In the genomic region with DNA sequence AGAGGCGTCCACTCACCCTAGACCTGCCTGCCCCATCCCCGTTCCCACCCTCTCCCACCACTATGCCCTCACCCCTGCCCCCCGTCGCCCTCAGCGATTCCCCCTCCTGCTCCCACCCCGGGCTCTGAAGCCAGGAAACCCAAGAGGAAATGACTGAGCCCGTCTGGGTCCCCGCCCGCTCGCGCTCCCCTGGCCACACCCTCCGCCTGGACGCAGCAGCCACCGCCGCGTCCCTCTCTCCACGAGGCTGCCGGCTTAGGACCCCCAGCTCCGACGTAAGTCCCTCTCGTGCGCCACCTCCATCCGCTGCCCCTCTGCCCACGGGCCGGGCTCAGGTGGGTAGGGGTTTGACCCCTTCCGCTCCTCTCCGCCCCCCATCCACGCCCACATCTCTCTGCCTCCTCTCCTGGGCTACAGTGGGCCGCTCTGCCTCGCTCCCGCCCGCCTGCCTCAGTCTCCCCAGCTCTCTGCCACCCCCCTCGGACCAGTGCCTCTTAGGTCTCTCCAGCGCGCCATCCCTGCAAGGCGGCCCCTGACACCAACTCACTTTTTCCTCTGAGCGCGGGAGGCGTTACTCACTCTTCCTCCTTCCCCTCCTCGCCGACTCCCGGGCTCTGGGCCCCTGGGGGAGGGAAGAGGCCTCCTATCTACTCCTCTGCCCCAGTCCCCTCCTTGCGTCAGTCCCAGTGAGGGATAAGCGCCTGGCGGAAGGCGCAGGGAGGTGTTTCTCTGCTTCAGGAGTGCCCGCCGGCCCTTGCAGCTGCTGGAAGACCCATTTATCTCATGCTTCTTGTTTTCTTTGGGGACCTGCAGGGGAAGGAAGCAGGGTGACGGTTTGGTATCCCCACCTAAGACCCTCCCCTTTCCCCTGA, we compare ENCODE assay signal across 8 cellular contexts. TPM values are rescaled to one million over a fixed set of nuclear protein-coding genes. Genes with fewer than 3 reads are reported as not detected.
DNase-seq lines count a peak whose midpoint lies in the region; ATAC-seq, FAIRE-seq and TF ChIP-seq lines count a peak whose summit lies in the region.

A gene with protein sequence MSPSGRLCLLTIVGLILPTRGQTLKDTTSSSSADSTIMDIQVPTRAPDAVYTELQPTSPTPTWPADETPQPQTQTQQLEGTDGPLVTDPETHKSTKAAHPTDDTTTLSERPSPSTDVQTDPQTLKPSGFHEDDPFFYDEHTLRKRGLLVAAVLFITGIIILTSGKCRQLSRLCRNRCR (plus strand): TSS at position 201 of the 872 bp plus-strand sequence. CDS start 816 bp downstream, outside the sequence.

- H3K9me3 ChIP-seq in kidney (ENCODE audit: control insufficient read depth in 1 of 2, low read length in 2 of 2) = no peaks in the 10 kb centered on the region

- peak within 1 kb of the TSS; percentile 44 to 48 for H3K4me3 ChIP-seq in kidney (ENCODE audit: low read length in 2 of 2)

- peak within 1 kb of the TSS; percentile 93 for H3K27ac Mint-ChIP-seq in MCF 10A (ENCODE audit: low read depth, unreplicated experiment)

- H3K27me3 Mint-ChIP-seq in MCF 10A (ENCODE audit: insufficient read depth, unreplicated experiment) = no peaks in the 10 kb centered on the region

- H3K36me3 ChIP-seq in kidney (ENCODE audit: control insufficient read depth in 1 of 2, insufficient read depth in 2 of 2, low read length in 2 of 2) = no peaks in the 10 kb centered on the region

- ATAC-seq in GM21528 (IDR thresholded peaks at IDR 0.05; ENCODE audit: low FRiP score, unreplicated experiment) = no peak

- H3K4me1 Mint-ChIP-seq in MCF 10A (ENCODE audit: insufficient read depth, unreplicated experiment) = peaks cover 22% of the 10 kb centered on the region

- H3K27ac ChIP-seq in VCaP = peak within 1 kb of the TSS; percentile 35; the same call in 1 of the 2 replicates
- no peak within 1 kb of the TSS for H3K27ac ChIP-seq in kidney (ENCODE audit: low read depth in 2 of 2, low read length in 2 of 2)

- peaks cover 0 to 2% of the 10 kb centered on the region in 2 donors for H3K4me1 ChIP-seq in kidney (ENCODE audit: control insufficient read depth in 1 of 2, insufficient read depth in 1 of 2, low read depth in 1 of 2, low read length in 2 of 2)

- FAIRE-seq in kidney (lab: Jason Lieb, UNC) = no peak

- no peak within 1 kb of the TSS for H3K9ac ChIP-seq in kidney (ENCODE audit: low read length in 2 of 2)

- H3K36me3 Mint-ChIP-seq in MCF 10A (ENCODE audit: insufficient read depth, unreplicated experiment) = peaks cover 20% of the 10 kb centered on the region

- CTCF ChIA-PET in MCF 10A (lab: Yijun Ruan, JAX) = interaction anchor here (0.6 to 2.0 kb wide), 15 partner anchors 9 to 178 kb away, joined by 3 to 9 read pairs (median 4); no protein-coding TSS in a partner anchor

- POLR2A ChIA-PET in MCF 10A (lab: Yijun Ruan, JAX) = interaction anchor here (0.6 to 2.7 kb wide), 7 partner anchors 8 to 113 kb away, joined by 3 to 9 read pairs (median 4); no protein-coding TSS in a partner anchor

- H3K4me3 Mint-ChIP-seq in MCF 10A (ENCODE audit: unreplicated experiment) = peak within 1 kb of the TSS; percentile 99

- no peaks in the 10 kb centered on the region for H3K9me3 Mint-ChIP-seq in MCF 10A (ENCODE audit: unreplicated experiment)

- DNase-seq in GM10266 (ENCODE audit: extremely low spot score) (peak; percentile 78), LHCN-M2 (ENCODE audit: low read depth) (peak; percentile 61), MCF 10A (ENCODE audit: unreplicated experiment) (peak; percentile 82), kidney (peak; percentile 91), cortex of kidney (lab: John Stamatoyannopoulos, UW) (no peak)
- DNase-seq in stimulated activated CD4-positive, alpha-beta T cell treated with anti-CD3 and anti-CD28 coated beads, Interleukin-1b, Interleukin-23, amount 100 ng/mL, for 48 hours = peak; percentile 88

- TF ChIP-seq CTCF in GM10266 (IDR thresholded peaks at IDR 0.05; ENCODE audit: control insufficient read depth, insufficient read depth, low read depth, missing control alignments) (no peak), VCaP (conservative IDR thresholded peaks at IDR 0.05) (no peak), MCF 10A (IDR thresholded peaks at IDR 0.05; ENCODE audit: unreplicated experiment) (no peak), kidney (IDR thresholded peaks at IDR 0.05; ENCODE audit: borderline replicate concordance, extremely low read depth, insufficient read depth) (no peak)

- intact Hi-C loops in MCF 10A (cut with micrococcal nuclease) (loop anchor here (1.0 to 5.0 kb wide), 2 partner anchors 94 to 113 kb away; a partner anchor contains a TSS), kidney (cut with DNase I) (no loop called here)

- BruUV-seq in MCF 10A (replicated peaks; lab: Mats Ljungman, UMichigan) = no TSS peak

RNA-seq across cellular contexts. Expression of the gene that starts here (rescaled TPM):
- total RNA-seq in LHCN-M2 (2014; rRNA removed) (82.0 and 89.8 TPM in 2 replicates), MCF 10A (2022) (150 and 159 TPM in 2 replicates), kidney (84.5 TPM)
- 180 TPM for polyA plus RNA-seq in LHCN-M2 (2012)
- polyA plus RNA-seq in kidney (ENCODE audit: insufficient read depth, low read depth, low replicate concordance) = 41.9 TPM
